8 cellular contexts compared by ENCODE assay signal in genomic region chr12:27709932-27710591, GRCh38. TPM values are rescaled to one million over a fixed set of nuclear protein-coding genes. Genes with fewer than 3 reads are reported as not detected.
DNase-seq lines count a peak whose midpoint lies in the region; ATAC-seq and TF ChIP-seq lines count a peak whose summit lies in the region.

No MANE protein-coding gene starts in this region.

- no peak for DNase-seq in GM12864 (ENCODE audit: low read depth)
- peak; percentile 10 for DNase-seq in Jurkat, Clone E6-1 (ENCODE audit: low read depth, low spot score)
- DNase-seq in WTC11 (ENCODE audit: low spot score): no peak
- DNase-seq in foreskin keratinocyte: peak in 1 of 2 donors; percentile 36
- peak; percentile 79 for DNase-seq in osteoblast (ENCODE audit: insufficient read length, low spot score, missing footprints)
- DNase-seq in globus pallidus (ENCODE audit: low spot score): no peak
- DNase-seq in mesenteric fat pad (ENCODE audit: low spot score): no peak

- H3K9me3 ChIP-seq in osteoblast (ENCODE audit: low read depth, low read length): no peaks in the 10 kb centered on the region

- no peaks in the 10 kb centered on the region for H3K9me3 Mint-ChIP-seq in WTC11

- H4K20me1 ChIP-seq in osteoblast (ENCODE audit: insufficient read depth, low read length): peaks cover 21% of the 10 kb centered on the region

- ATAC-seq in GM21737 (IDR thresholded peaks at IDR 0.05; ENCODE audit: unreplicated experiment): peak; percentile 43
- ATAC-seq in WTC11: peak; percentile 40
- ATAC-seq in foreskin keratinocyte: peak; percentile 48

- POLR2A ChIA-PET in WTC11 (lab: Charles Lee): interaction anchor here (1.0 kb wide), 1 partner anchor 12 kb away, joined by 3 read pairs; no protein-coding TSS in a partner anchor

- H2AFZ ChIP-seq in osteoblast (ENCODE audit: low read length): peak overlapping the region; percentile 93

- peaks cover 44% of the 10 kb centered on the region for H3K79me2 ChIP-seq in osteoblast (ENCODE audit: insufficient read depth, low read length)

- H3K36me3 ChIP-seq in osteoblast (ENCODE audit: insufficient read depth, low read length): no peaks in the 10 kb centered on the region

- TF ChIP-seq CTCF in GM12864 (IDR thresholded peaks at IDR 0.05; ENCODE audit: low read depth, low read length, missing control alignments) (no peak), WTC11 (IDR thresholded peaks at IDR 0.05) (no peak), foreskin keratinocyte (conservative IDR thresholded peaks at IDR 0.05) (no peak), osteoblast (IDR thresholded peaks at IDR 0.05; ENCODE audit: extremely low read depth, low read depth, low read length) (no peak)

- H3K4me3 Mint-ChIP-seq in WTC11: peak overlapping the region; percentile 96

- peak overlapping the region; percentile 99 for H3K4me3 ChIP-seq in GM12864 (ENCODE audit: low read depth, low read length)
- peak overlapping the region; percentile 99 for H3K4me3 ChIP-seq in Jurkat, Clone E6-1 (ENCODE audit: low read length)
- peak overlapping the region; percentile 94 for H3K4me3 ChIP-seq in osteoblast (ENCODE audit: insufficient read depth, low read length)

- peaks cover 9% of the 10 kb centered on the region for H3K27me3 Mint-ChIP-seq in WTC11 (ENCODE audit: low read depth)

- H3K27me3 ChIP-seq in foreskin keratinocyte (no peaks in the 10 kb centered on the region), osteoblast (ENCODE audit: insufficient read depth, low read length) (no peaks in the 10 kb centered on the region)

- H3K36me3 Mint-ChIP-seq in WTC11: peaks cover 6% of the 10 kb centered on the region; the same call in 1 of the 2 replicates

- H3K4me1 ChIP-seq in foreskin keratinocyte (peaks cover 12% of the 10 kb centered on the region), osteoblast (ENCODE audit: insufficient read depth, low read length) (peaks cover 10% of the 10 kb centered on the region)

- peak overlapping the region; percentile 94; the same call in 1 of the 2 replicates for H3K27ac Mint-ChIP-seq in WTC11

- H3K4me1 Mint-ChIP-seq in WTC11: peaks cover 17% of the 10 kb centered on the region

- CTCF ChIA-PET in WTC11 (lab: Charles Lee): interaction anchor here (0.9 to 1.4 kb wide), 3 partner anchors 111 to 273 kb away, joined by 3 read pairs; no protein-coding TSS in a partner anchor

- peak overlapping the region; percentile 99 for H3K4me2 ChIP-seq in osteoblast (ENCODE audit: insufficient read depth, low read length)

- peak overlapping the region; percentile 66 for H3K27ac ChIP-seq in foreskin keratinocyte
- peak overlapping the region; percentile 94 for H3K27ac ChIP-seq in osteoblast (ENCODE audit: low read depth, low read length)

TF ChIP-seq in WTC11, 78 proteins besides CTCF, POLR2A, EP300 and RAD21 (continues in another document):
- TF ChIP-seq FOXP1 (CRISPR knock-in tag; IDR thresholded peaks at IDR 0.05; ENCODE audit: borderline replicate concordance) (no peak), STAT6 (CRISPR knock-in tag; conservative IDR thresholded peaks at IDR 0.05; ENCODE audit: low read depth) (no peak), TCF7 (CRISPR knock-in tag; IDR thresholded peaks at IDR 0.05; ENCODE audit: low read depth) (no peak), NFYB (CRISPR knock-in tag; conservative IDR thresholded peaks at IDR 0.05; ENCODE audit: low read depth) (no peak), AR (CRISPR knock-in tag; IDR thresholded peaks at IDR 0.05) (no peak), RORB (CRISPR knock-in tag; IDR thresholded peaks at IDR 0.05) (no peak), GTF2I (CRISPR knock-in tag; conservative IDR thresholded peaks at IDR 0.05) (no peak), ZNF121 (CRISPR knock-in tag; IDR thresholded peaks at IDR 0.05) (no peak), PREB (CRISPR knock-in tag; IDR thresholded peaks at IDR 0.05; ENCODE audit: borderline replicate concordance) (no peak)
- TF ChIP-seq, protein P1, sequence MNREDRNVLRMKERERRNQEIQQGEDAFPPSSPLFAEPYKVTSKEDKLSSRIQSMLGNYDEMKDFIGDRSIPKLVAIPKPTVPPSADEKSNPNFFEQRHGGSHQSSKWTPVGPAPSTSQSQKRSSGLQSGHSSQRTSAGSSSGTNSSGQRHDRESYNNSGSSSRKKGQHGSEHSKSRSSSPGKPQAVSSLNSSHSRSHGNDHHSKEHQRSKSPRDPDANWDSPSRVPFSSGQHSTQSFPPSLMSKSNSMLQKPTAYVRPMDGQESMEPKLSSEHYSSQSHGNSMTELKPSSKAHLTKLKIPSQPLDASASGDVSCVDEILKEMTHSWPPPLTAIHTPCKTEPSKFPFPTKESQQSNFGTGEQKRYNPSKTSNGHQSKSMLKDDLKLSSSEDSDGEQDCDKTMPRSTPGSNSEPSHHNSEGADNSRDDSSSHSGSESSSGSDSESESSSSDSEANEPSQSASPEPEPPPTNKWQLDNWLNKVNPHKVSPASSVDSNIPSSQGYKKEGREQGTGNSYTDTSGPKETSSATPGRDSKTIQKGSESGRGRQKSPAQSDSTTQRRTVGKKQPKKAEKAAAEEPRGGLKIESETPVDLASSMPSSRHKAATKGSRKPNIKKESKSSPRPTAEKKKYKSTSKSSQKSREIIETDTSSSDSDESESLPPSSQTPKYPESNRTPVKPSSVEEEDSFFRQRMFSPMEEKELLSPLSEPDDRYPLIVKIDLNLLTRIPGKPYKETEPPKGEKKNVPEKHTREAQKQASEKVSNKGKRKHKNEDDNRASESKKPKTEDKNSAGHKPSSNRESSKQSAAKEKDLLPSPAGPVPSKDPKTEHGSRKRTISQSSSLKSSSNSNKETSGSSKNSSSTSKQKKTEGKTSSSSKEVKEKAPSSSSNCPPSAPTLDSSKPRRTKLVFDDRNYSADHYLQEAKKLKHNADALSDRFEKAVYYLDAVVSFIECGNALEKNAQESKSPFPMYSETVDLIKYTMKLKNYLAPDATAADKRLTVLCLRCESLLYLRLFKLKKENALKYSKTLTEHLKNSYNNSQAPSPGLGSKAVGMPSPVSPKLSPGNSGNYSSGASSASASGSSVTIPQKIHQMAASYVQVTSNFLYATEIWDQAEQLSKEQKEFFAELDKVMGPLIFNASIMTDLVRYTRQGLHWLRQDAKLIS (CRISPR knock-in tag; IDR thresholded peaks at IDR 0.05; ENCODE audit: borderline replicate concordance): no peak

RNA-seq across cellular contexts. Expression of gene MRPS35, which starts 0.6 kb away (rescaled TPM):
- polyA plus RNA-seq in Jurkat, Clone E6-1 (2012; ENCODE audit: insufficient read depth, insufficient read length): 77.8 TPM
- 42.7 to 43.5 TPM (median 43.0 TPM) in 3 replicates for total RNA-seq in WTC11 (2021)
- total RNA-seq in foreskin keratinocyte: 62.6 and 68.9 TPM in 2 replicates
- 45.9 and 53.7 TPM in 2 replicates for polyA plus RNA-seq in foreskin keratinocyte
- 51.9 and 53.9 TPM in 2 replicates for total RNA-seq in osteoblast
- 32.1 TPM for total RNA-seq in mesenteric fat pad

RNA-seq across cellular contexts. Expression of gene REP15, which starts 13.8 kb away (rescaled TPM):
- polyA plus RNA-seq in Jurkat, Clone E6-1 (2012; ENCODE audit: insufficient read depth, insufficient read length): not detected
- total RNA-seq in WTC11 (2021): 0.26 TPM in 1 of 3 replicates, not detected in the others
- 3.4 TPM in 2 replicates for total RNA-seq in foreskin keratinocyte
- polyA plus RNA-seq in foreskin keratinocyte: 2.5 and 2.9 TPM in 2 replicates
- total RNA-seq in osteoblast: 3.5 and 4.0 TPM in 2 replicates
- total RNA-seq in mesenteric fat pad: 2.3 TPM

Comparison
In these comparisons a context has a peak if more than half of its experiments do, and no peak if none do; other contexts are left out.
1. DNase-seq: peak in Jurkat, Clone E6-1 (single experiment) and osteoblast (single experiment); none in GM12864 (single experiment), WTC11 (single experiment), globus pallidus (single experiment) and mesenteric fat pad (single experiment).
2. Peak in every context shown above with its lines, with median percentiles within 50 percentile points of each other: H3K4me3 ChIP-seq and ATAC-seq.